In the genomic region with DNA sequence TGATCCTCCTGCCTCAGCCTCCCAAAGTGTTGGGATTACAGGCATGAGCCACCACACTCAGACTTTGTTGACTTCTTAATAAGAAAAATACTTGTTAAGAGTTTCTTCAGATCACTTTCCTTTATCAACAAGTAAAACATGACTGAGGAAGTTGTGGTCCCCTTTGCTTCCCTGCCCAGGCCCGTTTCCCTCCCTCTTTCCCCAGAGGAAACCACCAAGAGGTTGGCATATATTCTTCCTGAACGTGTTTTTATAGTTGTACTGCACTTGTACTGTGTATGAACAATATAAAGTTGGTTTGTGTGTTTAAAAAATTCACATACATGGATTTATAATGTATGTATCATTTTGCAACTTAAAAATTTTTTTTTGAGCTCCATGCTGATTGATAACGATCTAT, we compare ENCODE assay signal across 23 cellular contexts. TPM values are rescaled to one million over a fixed set of nuclear protein-coding genes. Genes with fewer than 3 reads are reported as not detected.
DNase-seq lines count a peak whose midpoint lies in the region; ATAC-seq and TF ChIP-seq lines count a peak whose summit lies in the region.
"Had no signal": no experiment of that assay in that cellular context is flagged by ENCODE, and none has a peak within 500 bp of the region (broad histone marks: within the 10 kb centered on the region; RNA-seq: fewer than 3 reads in every experiment).

No MANE protein-coding gene starts in this region.

- H3K9me2 ChIP-seq in Loucy (replicated peaks; ENCODE audit: low read depth, low read length), result no peaks in the 10 kb centered on the region

- peak overlapping the region; percentile 28 for H3K4me2 ChIP-seq in Loucy (ENCODE audit: low read depth, low read length, poor library complexity, severe bottlenecking)
- H3K4me2 ChIP-seq: smooth muscle cell had no signal

- H3K27me3 Mint-ChIP-seq in activated CD4-positive, alpha-beta T cell treated with anti-CD3 and anti-CD28 coated beads, Interleukin-2, amount 10 ng/mL, durations not matched to agents 24 days and 14 days, result no peaks in the 10 kb centered on the region
- H3K27me3 Mint-ChIP-seq in activated T-helper 1 cell treated with anti-CD3 and anti-CD28 coated beads, Interleukin-12 subunit alpha, Interleukin-12 subunit beta, Interleukin-2, Interleukin-4 antibody, amounts not matched to agents 30 ng/mL and 10 ng/mL and 1 ng/mL, durations not matched to agents 14 hours and 24 hours and 36 hours (ENCODE audit: insufficient read depth), result no peaks in the 10 kb centered on the region
- H3K27me3 Mint-ChIP-seq in natural killer cell treated with Interleukin-12 subunit alpha and Interleukin-12 subunit beta and Interleukin-15 and Interleukin-18, amount 100 ng/mL, for 72 hours, result no peaks in the 10 kb centered on the region

- H3K9me3 ChIP-seq in Loucy (ENCODE audit: insufficient read depth, low read depth, low read length), result no peaks in the 10 kb centered on the region
- H3K9me3 ChIP-seq: heart right ventricle, tibial nerve had no signal

- H3K27me3 ChIP-seq in Loucy (ENCODE audit: insufficient read depth, low read length, poor library complexity, severe bottlenecking), result no peaks in the 10 kb centered on the region
- H3K27me3 ChIP-seq: heart right ventricle, tibial nerve had no signal

- ATAC-seq in natural killer cell treated with Interleukin-12 subunit alpha and Interleukin-12 subunit beta and Interleukin-15 and Interleukin-18, amount 100 ng/mL, for 72 hours, result no peak
- no peak for ATAC-seq in GM19463 (IDR thresholded peaks at IDR 0.05; ENCODE audit: unreplicated experiment)
- ATAC-seq: heart right ventricle had no signal

- peaks cover 41% of the 10 kb centered on the region for H3K36me3 Mint-ChIP-seq in activated CD4-positive, alpha-beta T cell treated with anti-CD3 and anti-CD28 coated beads, Interleukin-2, amount 10 ng/mL, durations not matched to agents 24 days and 14 days (ENCODE audit: low read depth)
- peaks cover 19% of the 10 kb centered on the region for H3K36me3 Mint-ChIP-seq in activated T-helper 1 cell treated with anti-CD3 and anti-CD28 coated beads, Interleukin-12 subunit alpha, Interleukin-12 subunit beta, Interleukin-2, Interleukin-4 antibody, amounts not matched to agents 30 ng/mL and 10 ng/mL and 1 ng/mL, durations not matched to agents 14 hours and 24 hours and 36 hours (ENCODE audit: low read depth)
- H3K36me3 Mint-ChIP-seq in natural killer cell treated with Interleukin-12 subunit alpha and Interleukin-12 subunit beta and Interleukin-15 and Interleukin-18, amount 100 ng/mL, for 72 hours, result no peaks in the 10 kb centered on the region

- intact Hi-C loops in activated CD4-positive, alpha-beta T cell treated with anti-CD3 and anti-CD28 coated beads, Interleukin-2, amount 10 ng/mL, durations not matched to agents 24 days and 14 days (cut with micrococcal nuclease), result no loop called here
- intact Hi-C loops in activated T-helper 1 cell treated with anti-CD3 and anti-CD28 coated beads, Interleukin-12 subunit alpha, Interleukin-12 subunit beta, Interleukin-2, Interleukin-4 antibody, amounts not matched to agents 30 ng/mL and 10 ng/mL and 1 ng/mL, durations not matched to agents 14 hours and 24 hours and 36 hours (cut with micrococcal nuclease), result no loop called here

- H3K27ac Mint-ChIP-seq in activated CD4-positive, alpha-beta T cell treated with anti-CD3 and anti-CD28 coated beads, Interleukin-2, amount 10 ng/mL, durations not matched to agents 24 days and 14 days, result peak overlapping the region; percentile 15
- H3K27ac Mint-ChIP-seq in activated T-helper 1 cell treated with anti-CD3 and anti-CD28 coated beads, Interleukin-12 subunit alpha, Interleukin-12 subunit beta, Interleukin-2, Interleukin-4 antibody, amounts not matched to agents 30 ng/mL and 10 ng/mL and 1 ng/mL, durations not matched to agents 14 hours and 24 hours and 36 hours, result peak overlapping the region; percentile 63
- H3K27ac Mint-ChIP-seq in natural killer cell treated with Interleukin-12 subunit alpha and Interleukin-12 subunit beta and Interleukin-15 and Interleukin-18, amount 100 ng/mL, for 72 hours, result peak overlapping the region; percentile 64 to 65

- no peak for DNase-seq in activated CD4-positive, alpha-beta T cell treated with anti-CD3 and anti-CD28 coated beads, Interleukin-2, amount 10 ng/mL, durations not matched to agents 24 days and 14 days
- DNase-seq in activated CD4-positive, alpha-beta T cell treated with anti-CD3 and anti-CD28 coated beads, Interleukin-2, amount 50 U/mL, for 4 hours, result no peak
- no peak for DNase-seq in activated T-helper 1 cell treated with anti-CD3 and anti-CD28 coated beads, Interleukin-12 subunit alpha, Interleukin-12 subunit beta, Interleukin-2, Interleukin-4 antibody, amounts not matched to agents 30 ng/mL and 10 ng/mL and 1 ng/mL, durations not matched to agents 14 hours and 24 hours and 36 hours (ENCODE audit: low spot score)
- no peak for DNase-seq in natural killer cell treated with Interleukin-12 subunit alpha and Interleukin-12 subunit beta and Interleukin-15 and Interleukin-18, amount 100 ng/mL, for 72 hours (ENCODE audit: low spot score)
- DNase-seq in AG20443 (ENCODE audit: low spot score), result no peak
- DNase-seq in stimulated activated CD4-positive, alpha-beta T cell treated with anti-CD3 and anti-CD28 coated beads, Interleukin-4, amount 100 ng/mL, for 24 hours, result no peak
- DNase-seq: activated CD4-positive, alpha-beta T cell treated with anti-CD3 and anti-CD28 coated beads for 1 hour; amygdala; cerebellar nuclear complex; DMS79; effector CD8-positive, alpha-beta T cell; HCEC 1CT; heart right ventricle; Karpas-422; kidney; NCI-H187; NCI-H446; nephron progenitor cell; Right ventricle myocardium superior had no signal

- H3K4me1 ChIP-seq in Loucy (ENCODE audit: insufficient read depth, low read length, poor library complexity, severe bottlenecking), result peaks cover 4% of the 10 kb centered on the region
- H3K4me1 ChIP-seq: tibial nerve had no signal

- H3K36me3 ChIP-seq in Loucy (ENCODE audit: insufficient read depth, low read length), result peaks cover 33% of the 10 kb centered on the region; the same call in 1 of the 2 replicates

- H3K79me2 ChIP-seq in Loucy (ENCODE audit: insufficient read depth, low read length), result peaks cover 18% of the 10 kb centered on the region

- no peak for TF ChIP-seq CTCF in Loucy (conservative IDR thresholded peaks at IDR 0.05; ENCODE audit: low read length)

- H3K9ac ChIP-seq in Loucy (ENCODE audit: low read depth, low read length, poor library complexity, severe bottlenecking), result no peak overlapping the region

- no peak overlapping the region for H3K4me3 Mint-ChIP-seq in activated CD4-positive, alpha-beta T cell treated with anti-CD3 and anti-CD28 coated beads, Interleukin-2, amount 10 ng/mL, durations not matched to agents 24 days and 14 days
- no peak overlapping the region for H3K4me3 Mint-ChIP-seq in activated T-helper 1 cell treated with anti-CD3 and anti-CD28 coated beads, Interleukin-12 subunit alpha, Interleukin-12 subunit beta, Interleukin-2, Interleukin-4 antibody, amounts not matched to agents 30 ng/mL and 10 ng/mL and 1 ng/mL, durations not matched to agents 14 hours and 24 hours and 36 hours
- peak overlapping the region; percentile 20 for H3K4me3 Mint-ChIP-seq in natural killer cell treated with Interleukin-12 subunit alpha and Interleukin-12 subunit beta and Interleukin-15 and Interleukin-18, amount 100 ng/mL, for 72 hours
- H3K4me3 Mint-ChIP-seq: nephron progenitor cell had no signal

- peaks cover 16% of the 10 kb centered on the region for H3K4me1 Mint-ChIP-seq in activated CD4-positive, alpha-beta T cell treated with anti-CD3 and anti-CD28 coated beads, Interleukin-2, amount 10 ng/mL, durations not matched to agents 24 days and 14 days
- peaks cover 16% of the 10 kb centered on the region for H3K4me1 Mint-ChIP-seq in activated T-helper 1 cell treated with anti-CD3 and anti-CD28 coated beads, Interleukin-12 subunit alpha, Interleukin-12 subunit beta, Interleukin-2, Interleukin-4 antibody, amounts not matched to agents 30 ng/mL and 10 ng/mL and 1 ng/mL, durations not matched to agents 14 hours and 24 hours and 36 hours (ENCODE audit: low read depth)
- peaks cover 7 to 11% of the 10 kb centered on the region in 2 donors for H3K4me1 Mint-ChIP-seq in natural killer cell treated with Interleukin-12 subunit alpha and Interleukin-12 subunit beta and Interleukin-15 and Interleukin-18, amount 100 ng/mL, for 72 hours (ENCODE audit: low read depth in 2 of 2)
- H3K4me1 Mint-ChIP-seq: nephron progenitor cell had no signal

- peaks cover 14% of the 10 kb centered on the region for H4K20me1 ChIP-seq in Loucy (ENCODE audit: insufficient read depth, low read length, poor library complexity, severe bottlenecking)

- no peaks in the 10 kb centered on the region for H3K9me3 Mint-ChIP-seq in activated CD4-positive, alpha-beta T cell treated with anti-CD3 and anti-CD28 coated beads, Interleukin-2, amount 10 ng/mL, durations not matched to agents 24 days and 14 days
- H3K9me3 Mint-ChIP-seq in activated T-helper 1 cell treated with anti-CD3 and anti-CD28 coated beads, Interleukin-12 subunit alpha, Interleukin-12 subunit beta, Interleukin-2, Interleukin-4 antibody, amounts not matched to agents 30 ng/mL and 10 ng/mL and 1 ng/mL, durations not matched to agents 14 hours and 24 hours and 36 hours, result no peaks in the 10 kb centered on the region
- no peaks in the 10 kb centered on the region for H3K9me3 Mint-ChIP-seq in natural killer cell treated with Interleukin-12 subunit alpha and Interleukin-12 subunit beta and Interleukin-15 and Interleukin-18, amount 100 ng/mL, for 72 hours
- H3K9me3 Mint-ChIP-seq: nephron progenitor cell had no signal

- H2AFZ ChIP-seq in Loucy (ENCODE audit: low read length), result no peak overlapping the region

- H3K4me3 ChIP-seq in Loucy (ENCODE audit: low read length, poor library complexity, severe bottlenecking), result no peak overlapping the region
- H3K4me3 ChIP-seq: heart right ventricle, smooth muscle cell, tibial nerve had no signal

- no peaks in the 10 kb centered on the region for H3F3A ChIP-seq in Loucy (ENCODE audit: low read depth)

RNA-seq across cellular contexts. Expression of a gene that starts 28.4 kb away (rescaled TPM):
- total RNA-seq in activated CD4-positive, alpha-beta T cell treated with anti-CD3 and anti-CD28 coated beads, Interleukin-2, amount 10 ng/mL, durations not matched to agents 24 days and 14 days, result 173 and 177 TPM in 2 replicates
- 163 TPM in 2 replicates for total RNA-seq in activated T-helper 1 cell treated with anti-CD3 and anti-CD28 coated beads, Interleukin-12 subunit alpha, Interleukin-12 subunit beta, Interleukin-2, Interleukin-4 antibody, amounts not matched to agents 30 ng/mL and 10 ng/mL and 1 ng/mL, durations not matched to agents 14 hours and 24 hours and 36 hours
- total RNA-seq in natural killer cell treated with Interleukin-12 subunit alpha and Interleukin-12 subunit beta and Interleukin-15 and Interleukin-18, amount 100 ng/mL, for 72 hours, result 100 to 1,000 TPM; 107 to 135 TPM

RNA-seq across cellular contexts. Expression of a gene that starts 37.7 kb away (rescaled TPM):
- 1,820 and 1,848 TPM in 2 replicates for total RNA-seq in activated CD4-positive, alpha-beta T cell treated with anti-CD3 and anti-CD28 coated beads, Interleukin-2, amount 10 ng/mL, durations not matched to agents 24 days and 14 days
- 1,690 and 1,698 TPM in 2 replicates for total RNA-seq in activated T-helper 1 cell treated with anti-CD3 and anti-CD28 coated beads, Interleukin-12 subunit alpha, Interleukin-12 subunit beta, Interleukin-2, Interleukin-4 antibody, amounts not matched to agents 30 ng/mL and 10 ng/mL and 1 ng/mL, durations not matched to agents 14 hours and 24 hours and 36 hours
- total RNA-seq in natural killer cell treated with Interleukin-12 subunit alpha and Interleukin-12 subunit beta and Interleukin-15 and Interleukin-18, amount 100 ng/mL, for 72 hours, result 1,000 to 10,000 TPM; 1,014 to 1,216 TPM
